ENCODE assay signal across 15 cellular contexts in genomic region chr22:20124083-20124787, GRCh38. TPM values are rescaled to one million over a fixed set of nuclear protein-coding genes. Genes with fewer than 3 reads are reported as not detected.
"Had no signal": no experiment of that assay in that cellular context is flagged by ENCODE, and none has a peak within 500 bp of the region (broad histone marks: within the 10 kb centered on the region; RNA-seq: fewer than 3 reads in every experiment).

No MANE protein-coding gene starts in this region.

- ATAC-seq: esophagus mucosa, gastrocnemius medialis, left cardiac atrium had no signal

- H3K4me3 ChIP-seq: coronary artery, gastrocnemius medialis had no signal

- H3K27me3 Mint-ChIP-seq: naive thymus-derived CD4-positive, alpha-beta T cell had no signal

- H3K4me3 Mint-ChIP-seq: naive thymus-derived CD4-positive, alpha-beta T cell had no signal

- DNase-seq: activated CD4-positive, alpha-beta T cell treated with anti-CD3 and anti-CD28 coated beads for 1 hour; activated CD8-positive, alpha-beta memory T cell treated with anti-CD3 and anti-CD28 coated beads for 24 hours; activated CD8-positive, alpha-beta memory T cell treated with anti-CD3 and anti-CD28 coated beads, Interleukin-2, amount 50 U/mL, for 48 hours; activated naive CD4-positive, alpha-beta T cell; aorta; brain microvascular endothelial cell; gastrocnemius medialis; left cardiac atrium; mesendoderm; naive thymus-derived CD4-positive, alpha-beta T cell; stimulated activated CD4-positive, alpha-beta T cell treated with anti-CD3 and anti-CD28 coated beads, Interleukin-2, amount 100 ng/mL, for 24 hours; T-helper 2 cell; WERI-Rb-1 had no signal

- H3K9me3 ChIP-seq: gastrocnemius medialis had no signal

- H3K27me3 ChIP-seq: brain microvascular endothelial cell, gastrocnemius medialis had no signal

- H3K27ac ChIP-seq: brain microvascular endothelial cell, coronary artery, WERI-Rb-1 had no signal

RNA-seq across cellular contexts. Expression of gene CCDC188, which starts 26.6 kb away (rescaled TPM):
- total RNA-seq: naive thymus-derived CD4-positive, alpha-beta T cell had no signal
- polyA plus RNA-seq: aorta; naive thymus-derived CD4-positive, alpha-beta T cell had no signal
